1 cellular context compared by ENCODE assay signal in the genomic region with DNA sequence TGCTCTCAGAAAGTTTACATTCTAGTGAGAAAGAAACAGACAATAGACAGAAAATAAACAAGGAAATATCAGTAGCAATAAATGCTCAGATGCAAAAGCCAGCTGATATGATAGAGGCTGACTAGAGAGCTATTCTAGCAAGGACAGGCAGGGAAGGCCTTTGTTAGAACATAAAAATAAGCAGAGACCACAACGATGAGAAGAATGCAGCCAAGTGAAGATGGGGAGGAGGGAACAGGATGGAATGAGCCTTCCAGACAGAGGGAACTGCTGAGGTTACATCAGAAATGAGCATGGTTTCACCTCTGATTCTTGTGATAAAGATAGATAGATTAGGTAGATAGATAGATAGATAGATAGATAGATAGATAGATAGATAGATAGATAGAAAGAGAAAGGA.
TF ChIP-seq lines count a peak whose summit lies in the region.

No MANE protein-coding gene starts in this region.

TF ChIP-seq in SK-N-SH treated with all-trans-retinoic acid at 6 μM for 48 hours, 23 proteins besides CTCF, POLR2A, EP300 and RAD21 (continued from another document):
- no peak for TF ChIP-seq TCF4 (CRISPR knock-in tag; IDR thresholded peaks at IDR 0.05; ENCODE audit: borderline replicate concordance)
- TF ChIP-seq, protein P1, sequence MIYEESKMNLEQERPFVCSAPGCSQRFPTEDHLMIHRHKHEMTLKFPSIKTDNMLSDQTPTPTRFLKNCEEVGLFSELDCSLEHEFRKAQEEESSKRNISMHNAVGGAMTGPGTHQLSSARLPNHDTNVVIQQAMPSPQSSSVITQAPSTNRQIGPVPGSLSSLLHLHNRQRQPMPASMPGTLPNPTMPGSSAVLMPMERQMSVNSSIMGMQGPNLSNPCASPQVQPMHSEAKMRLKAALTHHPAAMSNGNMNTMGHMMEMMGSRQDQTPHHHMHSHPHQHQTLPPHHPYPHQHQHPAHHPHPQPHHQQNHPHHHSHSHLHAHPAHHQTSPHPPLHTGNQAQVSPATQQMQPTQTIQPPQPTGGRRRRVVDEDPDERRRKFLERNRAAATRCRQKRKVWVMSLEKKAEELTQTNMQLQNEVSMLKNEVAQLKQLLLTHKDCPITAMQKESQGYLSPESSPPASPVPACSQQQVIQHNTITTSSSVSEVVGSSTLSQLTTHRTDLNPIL (CRISPR knock-in tag; IDR thresholded peaks at IDR 0.05; ENCODE audit: low read depth) = no peak
- no peak for TF ChIP-seq GLIS3 (CRISPR knock-in tag; IDR thresholded peaks at IDR 0.05)
- no peak for TF ChIP-seq SNAI2 (CRISPR knock-in tag; IDR thresholded peaks at IDR 0.05)
- TF ChIP-seq, protein P2, sequence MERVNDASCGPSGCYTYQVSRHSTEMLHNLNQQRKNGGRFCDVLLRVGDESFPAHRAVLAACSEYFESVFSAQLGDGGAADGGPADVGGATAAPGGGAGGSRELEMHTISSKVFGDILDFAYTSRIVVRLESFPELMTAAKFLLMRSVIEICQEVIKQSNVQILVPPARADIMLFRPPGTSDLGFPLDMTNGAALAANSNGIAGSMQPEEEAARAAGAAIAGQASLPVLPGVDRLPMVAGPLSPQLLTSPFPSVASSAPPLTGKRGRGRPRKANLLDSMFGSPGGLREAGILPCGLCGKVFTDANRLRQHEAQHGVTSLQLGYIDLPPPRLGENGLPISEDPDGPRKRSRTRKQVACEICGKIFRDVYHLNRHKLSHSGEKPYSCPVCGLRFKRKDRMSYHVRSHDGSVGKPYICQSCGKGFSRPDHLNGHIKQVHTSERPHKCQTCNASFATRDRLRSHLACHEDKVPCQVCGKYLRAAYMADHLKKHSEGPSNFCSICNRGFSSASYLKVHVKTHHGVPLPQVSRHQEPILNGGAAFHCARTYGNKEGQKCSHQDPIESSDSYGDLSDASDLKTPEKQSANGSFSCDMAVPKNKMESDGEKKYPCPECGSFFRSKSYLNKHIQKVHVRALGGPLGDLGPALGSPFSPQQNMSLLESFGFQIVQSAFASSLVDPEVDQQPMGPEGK (CRISPR knock-in tag; IDR thresholded peaks at IDR 0.05; ENCODE audit: borderline replicate concordance) = no peak
- TF ChIP-seq, protein P3, sequence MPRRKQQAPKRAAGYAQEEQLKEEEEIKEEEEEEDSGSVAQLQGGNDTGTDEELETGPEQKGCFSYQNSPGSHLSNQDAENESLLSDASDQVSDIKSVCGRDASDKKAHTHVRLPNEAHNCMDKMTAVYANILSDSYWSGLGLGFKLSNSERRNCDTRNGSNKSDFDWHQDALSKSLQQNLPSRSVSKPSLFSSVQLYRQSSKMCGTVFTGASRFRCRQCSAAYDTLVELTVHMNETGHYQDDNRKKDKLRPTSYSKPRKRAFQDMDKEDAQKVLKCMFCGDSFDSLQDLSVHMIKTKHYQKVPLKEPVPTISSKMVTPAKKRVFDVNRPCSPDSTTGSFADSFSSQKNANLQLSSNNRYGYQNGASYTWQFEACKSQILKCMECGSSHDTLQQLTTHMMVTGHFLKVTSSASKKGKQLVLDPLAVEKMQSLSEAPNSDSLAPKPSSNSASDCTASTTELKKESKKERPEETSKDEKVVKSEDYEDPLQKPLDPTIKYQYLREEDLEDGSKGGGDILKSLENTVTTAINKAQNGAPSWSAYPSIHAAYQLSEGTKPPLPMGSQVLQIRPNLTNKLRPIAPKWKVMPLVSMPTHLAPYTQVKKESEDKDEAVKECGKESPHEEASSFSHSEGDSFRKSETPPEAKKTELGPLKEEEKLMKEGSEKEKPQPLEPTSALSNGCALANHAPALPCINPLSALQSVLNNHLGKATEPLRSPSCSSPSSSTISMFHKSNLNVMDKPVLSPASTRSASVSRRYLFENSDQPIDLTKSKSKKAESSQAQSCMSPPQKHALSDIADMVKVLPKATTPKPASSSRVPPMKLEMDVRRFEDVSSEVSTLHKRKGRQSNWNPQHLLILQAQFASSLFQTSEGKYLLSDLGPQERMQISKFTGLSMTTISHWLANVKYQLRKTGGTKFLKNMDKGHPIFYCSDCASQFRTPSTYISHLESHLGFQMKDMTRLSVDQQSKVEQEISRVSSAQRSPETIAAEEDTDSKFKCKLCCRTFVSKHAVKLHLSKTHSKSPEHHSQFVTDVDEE (CRISPR knock-in tag; IDR thresholded peaks at IDR 0.05) = no peak
- TF ChIP-seq ZNF565 (CRISPR knock-in tag; conservative IDR thresholded peaks at IDR 0.05; ENCODE audit: low read depth) = no peak
